In the genomic region with DNA sequence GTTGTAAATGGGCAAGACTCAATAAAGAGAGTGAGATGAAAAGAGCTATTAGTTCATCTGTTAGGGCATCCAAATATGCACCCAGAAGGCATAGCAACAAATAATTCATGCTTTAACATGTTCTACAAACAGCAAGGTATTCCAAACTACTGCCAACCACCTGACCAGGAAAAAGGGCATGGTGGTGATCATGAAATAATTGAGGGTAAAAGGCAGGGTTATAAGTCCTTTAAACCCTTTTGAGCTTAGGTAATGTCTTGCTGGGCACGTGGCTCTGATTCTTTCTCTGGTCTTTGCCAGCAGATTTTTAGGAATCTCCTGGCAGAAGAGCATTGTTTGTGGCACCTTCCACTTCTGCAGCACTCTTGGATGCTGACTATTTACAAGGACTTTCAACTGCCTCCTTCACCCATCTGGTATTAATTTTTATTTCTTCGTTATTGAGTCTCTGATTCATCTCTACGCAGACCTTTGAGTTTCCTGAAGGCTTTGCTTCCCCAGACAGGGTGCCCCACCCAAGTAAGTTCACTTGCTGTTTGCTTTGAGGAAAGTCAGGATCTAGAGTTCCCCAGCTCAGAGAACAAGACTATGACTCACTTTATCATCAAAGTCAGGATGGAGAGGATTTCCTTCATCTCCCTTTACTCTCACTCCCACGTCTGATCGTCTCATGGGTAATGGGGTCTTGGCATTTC, we compare ENCODE assay signal across 12 cellular contexts.
DNase-seq lines count a peak whose midpoint lies in the region; ATAC-seq and TF ChIP-seq lines count a peak whose summit lies in the region.
"Had no signal": no experiment of that assay in that cellular context is flagged by ENCODE, and none has a peak within 500 bp of the region (broad histone marks: within the 10 kb centered on the region; RNA-seq: fewer than 3 reads in every experiment).

No MANE protein-coding gene starts in this region.

- no peak for TF ChIP-seq POLR2A in heart left ventricle (IDR thresholded peaks at IDR 0.05)
- no peak for TF ChIP-seq POLR2A in vagina (IDR thresholded peaks at IDR 0.05)

- peak; percentile 68 to 85 (median 82) for ATAC-seq in heart left ventricle
- ATAC-seq in Right ventricle myocardium superior (ENCODE audit: poor library complexity): no peak
- peak; percentile 55 for ATAC-seq in left lung
- ATAC-seq in HG03039 (IDR thresholded peaks at IDR 0.05; ENCODE audit: unreplicated experiment): no peak

- H3K4me3 ChIP-seq in heart left ventricle (no peak overlapping the region), left lung (no peak overlapping the region), vagina (no peak overlapping the region)
- H3K4me3 ChIP-seq: tibial artery had no signal

- H3K9me3 ChIP-seq in heart left ventricle (no peaks in the 10 kb centered on the region), left lung (no peaks in the 10 kb centered on the region), vagina (no peaks in the 10 kb centered on the region)
- H3K9me3 ChIP-seq: BE2C, tibial artery had no signal

- H3K27me3 ChIP-seq in heart left ventricle (no peaks in the 10 kb centered on the region), left lung (no peaks in the 10 kb centered on the region), vagina (no peaks in the 10 kb centered on the region)
- H3K27me3 ChIP-seq: BE2C, tibial artery had no signal

- peak overlapping the region in 6 of 12 donors; percentile 23 to 54 (median 42) for H3K27ac ChIP-seq in heart left ventricle
- peak overlapping the region; percentile 35 to 60 for H3K27ac ChIP-seq in left lung
- H3K27ac ChIP-seq in vagina: peak overlapping the region; percentile 15

- intact Hi-C loops in heart left ventricle (cut with DNase I): loop anchor here in 4 of 10 donors (5.0 to 10.0 kb wide), 4 partner anchors 41 to 131 kb away; a partner anchor contains a TSS
- intact Hi-C loops in Right ventricle myocardium superior (cut with DNase I): no loop called here
- intact Hi-C loops in left lung (cut with DNase I): no loop called here
- intact Hi-C loops in vagina (cut with DNase I): no loop called here
- intact Hi-C loops in head of caudate nucleus (cut with DNase I): no loop called here

- H3K36me3 ChIP-seq in heart left ventricle: no peaks in the 10 kb centered on the region
- no peaks in the 10 kb centered on the region for H3K36me3 ChIP-seq in left lung
- no peaks in the 10 kb centered on the region for H3K36me3 ChIP-seq in vagina
- H3K36me3 ChIP-seq: BE2C, tibial artery had no signal

- 49 to 56% (median 50%) methylated on average over 5 of the region's 5 CpGs for WGBS in heart left ventricle, 4 donors

- TF ChIP-seq CTCF in heart left ventricle (IDR thresholded peaks at IDR 0.05) (no peak), left lung (IDR thresholded peaks at IDR 0.05) (no peak), vagina (IDR thresholded peaks at IDR 0.05) (no peak)

- H3K4me1 ChIP-seq in heart left ventricle: peaks cover 0 to 32% (median 16%) of the 10 kb centered on the region in 12 donors
- peaks cover 17 to 32% of the 10 kb centered on the region in 2 donors for H3K4me1 ChIP-seq in left lung
- peaks cover 36% of the 10 kb centered on the region for H3K4me1 ChIP-seq in vagina
- H3K4me1 ChIP-seq: BE2C had no signal

- DNase-seq in heart left ventricle (peak in 1 of 5 donors; percentile 23), Right ventricle myocardium superior (no peak), brain pericyte (ENCODE audit: low read depth, low spot score) (peak; percentile 39), left lung (no peak), vagina (ENCODE audit: extremely low spot score in 2 of 2) (no peak), NCI-H187 treated with DMSO at 0.1 percent for 48 hours (lab: John Stamatoyannopoulos, UW) (no peak), head of caudate nucleus (no peak)
- DNase-seq: BE2C, hypothalamus, Kasumi-1, tibial artery had no signal

Comparison
In these comparisons a context has a peak if more than half of its experiments do, and no peak if none do; other contexts are left out.
1. ATAC-seq: peak in heart left ventricle (4 of 4) and left lung (single experiment); none in Right ventricle myocardium superior (single experiment) and HG03039 (single experiment).